12 cellular contexts compared by ENCODE assay signal in genomic region chr11:78251083-78251699, GRCh38.
DNase-seq lines count a peak whose midpoint lies in the region; ATAC-seq and TF ChIP-seq lines count a peak whose summit lies in the region.
"Had no signal": no experiment of that assay in that cellular context is flagged by ENCODE, and none has a peak within 500 bp of the region (broad histone marks: within the 10 kb centered on the region; RNA-seq: fewer than 3 reads in every experiment).

No MANE protein-coding gene starts in this region.

- no peaks in the 10 kb centered on the region for H3K27me3 ChIP-seq in adipocyte (replicated peaks; ENCODE audit: control insufficient read depth, insufficient read depth, low read length)

- H3K9me3 ChIP-seq in adipocyte (ENCODE audit: control insufficient read depth, low read length): no peaks in the 10 kb centered on the region
- H3K9me3 ChIP-seq: A549 had no signal

- TF ChIP-seq CTCF in foreskin fibroblast (IDR thresholded peaks at IDR 0.05; ENCODE audit: low read depth, low read length): no peak

- H3K4me3 ChIP-seq in adipocyte (ENCODE audit: low read length): no peak overlapping the region
- H3K4me3 ChIP-seq in foreskin fibroblast (ENCODE audit: low read depth in 1 of 2, low read length in 2 of 2): no peak overlapping the region
- H3K4me3 ChIP-seq: A549 had no signal

- no peak for ATAC-seq in HG03097 (IDR thresholded peaks at IDR 0.05; ENCODE audit: low FRiP score, unreplicated experiment)
- ATAC-seq: A549 had no signal

- peak; percentile 30 for DNase-seq in AG08395 (ENCODE audit: low spot score)
- DNase-seq in adipocyte (ENCODE audit: low read depth): peak; percentile 39
- DNase-seq in foreskin fibroblast: peak; percentile 27 to 45
- peak; percentile 27 for DNase-seq in non-pigmented ciliary epithelial cell (ENCODE audit: low read depth)
- no peak for DNase-seq in activated gamma-delta T cell (lab: John Stamatoyannopoulos, UW)
- no peak for DNase-seq in H4 (ENCODE audit: low spot score)
- no peak for DNase-seq in NCI-H510A treated with DMSO at 0.1 percent for 48 hours (lab: John Stamatoyannopoulos, UW)
- DNase-seq: COR-L47, erythroblast, immature natural killer cell had no signal

- peaks cover 16% of the 10 kb centered on the region for H3K4me1 ChIP-seq in adipocyte (ENCODE audit: control insufficient read depth, insufficient read depth, low read length)
- H3K4me1 ChIP-seq: A549 had no signal

- H3K36me3 ChIP-seq in adipocyte (ENCODE audit: control insufficient read depth, insufficient read depth, low read length, severe bottlenecking): peaks cover 26% of the 10 kb centered on the region

- no peak overlapping the region for H3K9ac ChIP-seq in adipocyte (ENCODE audit: low read length)

Comparison
In these comparisons a context has a peak if more than half of its experiments do, and no peak if none do; other contexts are left out.
1. DNase-seq: peak in AG08395 (single experiment), adipocyte (single experiment), foreskin fibroblast (2 of 2) and non-pigmented ciliary epithelial cell (single experiment); none in activated gamma-delta T cell (single experiment), H4 (single experiment) and NCI-H510A treated with DMSO at 0.1 percent for 48 hours (single experiment).